In genomic region chr1:25338188-25338981, GRCh38 we compare ENCODE assay signal across 8 cellular contexts. TPM values are rescaled to one million over a fixed set of nuclear protein-coding genes. Genes with fewer than 3 reads are reported as not detected.
DNase-seq lines count a peak whose midpoint lies in the region; ATAC-seq and TF ChIP-seq lines count a peak whose summit lies in the region.

Gene TMEM50A, plus strand, starts transcription at chr1:25338334. Its CDS starts 2,153 bp downstream, at chr1:25340487.

- peak; percentile 82 for ATAC-seq in foreskin keratinocyte

- no peaks in the 10 kb centered on the region for H4K20me1 ChIP-seq in MM.1S (ENCODE audit: insufficient read depth, low read length)

- peak within 1 kb of the TSS; percentile 81 for H3K4me2 ChIP-seq in MM.1S (ENCODE audit: low read depth, low read length)

- H3K27me3 ChIP-seq in HAP-1 (ENCODE audit: low read depth) (no peaks in the 10 kb centered on the region), MM.1S (replicated peaks; ENCODE audit: insufficient read depth, low read length) (no peaks in the 10 kb centered on the region), foreskin keratinocyte (no peaks in the 10 kb centered on the region), neuron (ENCODE audit: insufficient read depth, low read length) (no peaks in the 10 kb centered on the region)

- H3K36me3 ChIP-seq in HAP-1 (replicated peaks) (peaks cover 8% of the 10 kb centered on the region), MM.1S (replicated peaks; ENCODE audit: insufficient read depth, low read length) (no peaks in the 10 kb centered on the region; the same call in 1 of the 2 replicates), neuron (ENCODE audit: insufficient read depth, low read length) (peaks cover 8% of the 10 kb centered on the region)

- DNase-seq in GDM1 (lab: John Stamatoyannopoulos, UW), result peak; percentile 77
- peak; percentile 73 to 91 for DNase-seq in HAP-1 (ENCODE audit: low spot score in 2 of 2)
- peak; percentile 89 for DNase-seq in MM.1S
- DNase-seq in SK-N-DZ (ENCODE audit: low spot score), result peak; percentile 84
- peak; percentile 91 for DNase-seq in activated naive CD4-positive, alpha-beta T cell treated with Interleukin-2 at 50 U/mL for 16 hours
- peak; percentile 61 to 78 for DNase-seq in foreskin keratinocyte

- H3K9ac ChIP-seq in MM.1S (ENCODE audit: low read length), result peak within 1 kb of the TSS; percentile 91

- H3K4me1 ChIP-seq in HAP-1 (peaks cover 17% of the 10 kb centered on the region), MM.1S (ENCODE audit: low read length) (0 out of 2 replicates have a peak, but pooled peaks cover 9% of the 10 kb centered on the region), foreskin keratinocyte (peaks cover 12% of the 10 kb centered on the region), neuron (ENCODE audit: insufficient read depth, low read length) (peaks cover 5% of the 10 kb centered on the region)

- H3K79me2 ChIP-seq in MM.1S (ENCODE audit: low read length), result peaks cover 50% of the 10 kb centered on the region

- H3F3A ChIP-seq in MM.1S (ENCODE audit: insufficient read depth, low read length), result peaks cover 14% of the 10 kb centered on the region

- H3K4me3 ChIP-seq in HAP-1, result peak within 1 kb of the TSS; percentile 92
- peak within 1 kb of the TSS; percentile 75 for H3K4me3 ChIP-seq in MM.1S (ENCODE audit: low read length)
- H3K4me3 ChIP-seq in neuron (ENCODE audit: low read length), result peak within 1 kb of the TSS; percentile 84

- no peaks in the 10 kb centered on the region for H3K9me2 ChIP-seq in MM.1S (replicated peaks; ENCODE audit: insufficient read depth, low read length)

- in situ Hi-C loops in HAP-1 (cut with MboI; ENCODE audit: low sequenced_read_pairs), result no loop called here

- H3K27ac ChIP-seq in MM.1S (ENCODE audit: low read length), result peak within 1 kb of the TSS; percentile 96
- H3K27ac ChIP-seq in foreskin keratinocyte, result peak within 1 kb of the TSS; percentile 89

- no peaks in the 10 kb centered on the region for H3K9me3 ChIP-seq in HAP-1
- H3K9me3 ChIP-seq in MM.1S (replicated peaks; ENCODE audit: insufficient read depth, low read length), result no peaks in the 10 kb centered on the region
- no peaks in the 10 kb centered on the region for H3K9me3 ChIP-seq in neuron (ENCODE audit: low read length)

- H2AFZ ChIP-seq in MM.1S (ENCODE audit: low read length) (peak within 1 kb of the TSS; percentile 74), neuron (ENCODE audit: low read depth, low read length) (peak within 1 kb of the TSS; percentile 84)

- TF ChIP-seq CTCF in MM.1S (IDR thresholded peaks at IDR 0.05; ENCODE audit: low read length) (no peak), foreskin keratinocyte (conservative IDR thresholded peaks at IDR 0.05) (no peak), subcutaneous adipose tissue (IDR thresholded peaks at IDR 0.05; ENCODE audit: low read depth) (no peak)

RNA-seq across cellular contexts. Expression of gene TMEM50A, which starts in this region (rescaled TPM):
- 36.4 and 44.5 TPM in 2 replicates for polyA plus RNA-seq in SK-N-DZ (2014; cell fraction: cytosol; rRNA removed)
- polyA plus RNA-seq in SK-N-DZ (2014; cell fraction: nucleus; rRNA removed), result 20.9 and 21.1 TPM in 2 replicates
- total RNA-seq in foreskin keratinocyte, result 68.8 and 72.3 TPM in 2 replicates
- polyA plus RNA-seq in foreskin keratinocyte, result 94.0 and 98.8 TPM in 2 replicates
- 100 to 1,000 TPM in 2 of 4 donors, 10 to 100 TPM in 2; 73.8 to 173 (median 92.7) TPM for total RNA-seq in subcutaneous adipose tissue

Comparison
In these comparisons a context has a peak if more than half of its experiments do, and no peak if none do; other contexts are left out.
1. Peak in every context shown above with its lines: DNase-seq, ATAC-seq, H3K4me3 ChIP-seq and H3K27ac ChIP-seq.